In the genomic region with DNA sequence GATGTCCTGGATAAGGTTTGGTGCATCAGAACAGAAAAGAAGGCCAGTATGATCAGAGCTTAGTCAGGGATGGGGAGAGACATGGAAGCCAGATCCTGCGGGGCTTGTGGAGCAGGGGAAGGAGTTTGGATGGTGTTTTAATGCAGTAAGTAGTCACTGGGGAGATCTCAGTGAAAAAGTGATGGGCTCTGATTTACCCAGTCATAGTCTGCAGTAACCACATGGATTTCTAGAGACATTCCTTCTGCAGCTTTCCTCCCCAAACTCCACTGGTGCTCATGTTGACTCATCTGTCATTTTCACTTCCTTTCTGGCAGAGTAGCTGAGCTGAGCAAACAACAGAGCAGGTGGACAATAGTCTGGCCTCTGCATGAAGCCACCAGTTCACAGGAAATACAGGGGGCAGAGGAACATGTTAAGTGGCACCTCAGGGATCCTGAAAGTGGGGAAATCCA, we compare ENCODE assay signal across 8 cellular contexts.
DNase-seq lines count a peak whose midpoint lies in the region; ATAC-seq and TF ChIP-seq lines count a peak whose summit lies in the region.

No MANE protein-coding gene starts in this region.

- ATAC-seq in GM19025 (IDR thresholded peaks at IDR 0.05; ENCODE audit: low read depth, unreplicated experiment) = peak; percentile 67

- H3K4me2 ChIP-seq in BLaER1 treated with 17β-estradiol and CSF1 and Interleukin-3, amounts not matched to agents 10 nM and 100 nM = peak overlapping the region; percentile 51 to 79 (median 70)
- H3K4me2 ChIP-seq in SK-N-SH = 0 out of 2 replicates have a peak overlapping the region, but pooled peaks have one; percentile 35

- H3K36me3 ChIP-seq in BLaER1 treated with 17β-estradiol and CSF1 and Interleukin-3, amounts not matched to agents 10 nM and 100 nM = peaks cover 18 to 37% (median 26%) of the 10 kb centered on the region in 11 experiments; a peak in 21 of 22 replicates
- H3K36me3 ChIP-seq in HUES48 (ENCODE audit: control insufficient read depth, insufficient read depth, low read length) (peaks cover 23% of the 10 kb centered on the region), SK-N-SH (replicated peaks in 1 of 2; ENCODE audit: control insufficient read depth in 1 of 2, insufficient read depth in 2 of 2, low read length in 1 of 2) (peaks cover 5% of the 10 kb centered on the region in 2 experiments)

- POLR2A ChIA-PET in SK-N-SH (lab: Yijun Ruan, JAX) = no interaction called here

- no peak for TF ChIP-seq RAD21 in SK-N-SH (IDR thresholded peaks at IDR 0.05; ENCODE audit: low read length)

- TF ChIP-seq CTCF in SK-N-SH (IDR thresholded peaks at IDR 0.05) = no peak

- DNase-seq in SK-N-SH = no peak
- peak; percentile 97 for DNase-seq in hepatic stellate cell (ENCODE audit: low spot score)
- DNase-seq in stimulated activated naive CD4-positive, alpha-beta T cell treated with Interleukin-2 at 50 U/mL for 16 hours (lab: John Stamatoyannopoulos, UW) = no peak
- no peak for DNase-seq in stimulated activated naive CD4-positive, alpha-beta T cell (lab: John Stamatoyannopoulos, UW)
- DNase-seq in globus pallidus (ENCODE audit: low spot score) = no peak

- 0 out of 22 replicates have a peak overlapping the region, but pooled peaks of 1 of the 11 experiments have one; percentile 14 for H3K9ac ChIP-seq in BLaER1 treated with 17β-estradiol and CSF1 and Interleukin-3, amounts not matched to agents 10 nM and 100 nM
- no peak overlapping the region for H3K9ac ChIP-seq in HUES48 (ENCODE audit: low read depth, low read length)
- no peak overlapping the region for H3K9ac ChIP-seq in SK-N-SH

- H2AFZ ChIP-seq in SK-N-SH (ENCODE audit: low read depth) = no peak overlapping the region

- peaks cover 7% of the 10 kb centered on the region for H3F3A ChIP-seq in SK-N-SH (replicated peaks; ENCODE audit: insufficient read depth)

- no peaks in the 10 kb centered on the region for H3K27me3 ChIP-seq in BLaER1 treated with 17β-estradiol and CSF1 and Interleukin-3, amounts not matched to agents 10 nM and 100 nM
- no peaks in the 10 kb centered on the region for H3K27me3 ChIP-seq in HUES48 (ENCODE audit: control insufficient read depth, insufficient read depth, low read length)
- no peaks in the 10 kb centered on the region for H3K27me3 ChIP-seq in SK-N-SH (ENCODE audit: insufficient read depth)

- H3K79me2 ChIP-seq in SK-N-SH (ENCODE audit: insufficient read depth) = peaks cover 19% of the 10 kb centered on the region; the same call in 1 of the 2 replicates

- peaks cover 0 to 14% (median 7%) of the 10 kb centered on the region in 11 experiments; a peak in 11 of 22 replicates for H3K9me3 ChIP-seq in BLaER1 treated with 17β-estradiol and CSF1 and Interleukin-3, amounts not matched to agents 10 nM and 100 nM (replicated peaks in 1 of 11)
- no peaks in the 10 kb centered on the region for H3K9me3 ChIP-seq in HUES48 (ENCODE audit: control insufficient read depth, insufficient read depth, low read length)
- no peaks in the 10 kb centered on the region for H3K9me3 ChIP-seq in SK-N-SH

- WGBS in SK-N-SH (ENCODE audit: low lambda C conversion rate) = 40% methylated on average over 1 of the region's 1 CpG

- no peak overlapping the region for H3K4me3 ChIP-seq in BLaER1 treated with 17β-estradiol and CSF1 and Interleukin-3, amounts not matched to agents 10 nM and 100 nM
- H3K4me3 ChIP-seq in HUES48 (ENCODE audit: low read depth, low read length) (no peak overlapping the region), SK-N-SH (ENCODE audit: low read depth in 2 of 2, low read length in 1 of 2) (no peak overlapping the region)

- no peaks in the 10 kb centered on the region for H3K9me2 ChIP-seq in SK-N-SH

- CTCF ChIA-PET in SK-N-SH (lab: Yijun Ruan, JAX) = interaction anchor here (1.4 kb wide), 1 partner anchor 14 kb away, joined by 4 read pairs; no protein-coding TSS in a partner anchor

- peak overlapping the region in 6 of 11 experiments; percentile 4 to 43 (median 37); a peak in 9 of 22 replicates for H3K27ac ChIP-seq in BLaER1 treated with 17β-estradiol and CSF1 and Interleukin-3, amounts not matched to agents 10 nM and 100 nM
- H3K27ac ChIP-seq in HUES48 (ENCODE audit: low read depth, low read length) = peak overlapping the region; percentile 64
- H3K27ac ChIP-seq in SK-N-SH (ENCODE audit: low read depth in 2 of 2, low read length in 1 of 2) = peak overlapping the region in 1 of 2 experiments; percentile 68; a peak in 2 of 4 replicates

- H3K4me1 ChIP-seq in BLaER1 treated with 17β-estradiol and CSF1 and Interleukin-3, amounts not matched to agents 10 nM and 100 nM = peaks cover 19 to 69% (median 59%) of the 10 kb centered on the region in 10 experiments
- peaks cover 9% of the 10 kb centered on the region for H3K4me1 ChIP-seq in HUES48 (ENCODE audit: control insufficient read depth, insufficient read depth, low read length)
- H3K4me1 ChIP-seq in SK-N-SH (ENCODE audit: control insufficient read depth in 1 of 2, insufficient read depth in 2 of 2, low read depth in 1 of 2, low read length in 1 of 2) = 0 out of 4 replicates have a peak, but pooled peaks cover 0 to 4% of the 10 kb centered on the region in 2 experiments

- 0 out of 4 replicates have a peak, but pooled peaks of 1 of the 2 experiments have one; percentile 20 for TF ChIP-seq EP300 in SK-N-SH (IDR thresholded peaks at IDR 0.05; ENCODE audit: borderline replicate concordance in 1 of 2, low read depth in 1 of 2, low read length in 1 of 2)

- peaks cover 0 to 9% (median 0%) of the 10 kb centered on the region in 11 experiments; a peak in 2 of 22 replicates for H4K20me1 ChIP-seq in BLaER1 treated with 17β-estradiol and CSF1 and Interleukin-3, amounts not matched to agents 10 nM and 100 nM
- 0 out of 2 replicates have a peak, but pooled peaks cover 3% of the 10 kb centered on the region for H4K20me1 ChIP-seq in SK-N-SH (ENCODE audit: insufficient read depth)

TF ChIP-seq in SK-N-SH, 30 proteins besides CTCF, POLR2A, EP300 and RAD21:
- peak; percentile 89 for TF ChIP-seq SIN3A (IDR thresholded peaks at IDR 0.05; ENCODE audit: borderline replicate concordance, low read depth, low read length)
- TF ChIP-seq JUND (IDR thresholded peaks at IDR 0.05) = peak; percentile 61
- TF ChIP-seq TCF12 (IDR thresholded peaks at IDR 0.05) = peak; percentile 83
- no peak for TF ChIP-seq RXRA (IDR thresholded peaks at IDR 0.05; ENCODE audit: borderline replicate concordance, low read depth)
- TF ChIP-seq, protein P1, sequence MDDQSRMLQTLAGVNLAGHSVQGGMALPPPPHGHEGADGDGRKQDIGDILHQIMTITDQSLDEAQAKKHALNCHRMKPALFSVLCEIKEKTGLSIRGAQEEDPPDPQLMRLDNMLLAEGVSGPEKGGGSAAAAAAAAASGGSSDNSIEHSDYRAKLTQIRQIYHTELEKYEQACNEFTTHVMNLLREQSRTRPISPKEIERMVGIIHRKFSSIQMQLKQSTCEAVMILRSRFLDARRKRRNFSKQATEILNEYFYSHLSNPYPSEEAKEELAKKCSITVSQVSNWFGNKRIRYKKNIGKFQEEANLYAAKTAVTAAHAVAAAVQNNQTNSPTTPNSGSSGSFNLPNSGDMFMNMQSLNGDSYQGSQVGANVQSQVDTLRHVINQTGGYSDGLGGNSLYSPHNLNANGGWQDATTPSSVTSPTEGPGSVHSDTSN (IDR thresholded peaks at IDR 0.05) = peak; percentile 85
- TF ChIP-seq NFIC (IDR thresholded peaks at IDR 0.05; ENCODE audit: borderline replicate concordance) = peak; percentile 59; the same call in 1 of the 2 replicates
- TF ChIP-seq, protein P2, sequence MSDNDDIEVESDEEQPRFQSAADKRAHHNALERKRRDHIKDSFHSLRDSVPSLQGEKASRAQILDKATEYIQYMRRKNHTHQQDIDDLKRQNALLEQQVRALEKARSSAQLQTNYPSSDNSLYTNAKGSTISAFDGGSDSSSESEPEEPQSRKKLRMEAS (IDR thresholded peaks at IDR 0.05; ENCODE audit: low read depth) = peak; percentile 89
- TF ChIP-seq RFX5 (IDR thresholded peaks at IDR 0.05; ENCODE audit: low read length) = 0 out of 2 replicates have a peak, but pooled peaks have one; percentile 12
- TF ChIP-seq MXI1 (IDR thresholded peaks at IDR 0.05; ENCODE audit: low read depth, low read length) = peak; percentile 27; the same call in 1 of the 2 replicates
- TF ChIP-seq FOSL2 (IDR thresholded peaks at IDR 0.05; ENCODE audit: borderline replicate concordance, low read depth) = peak; percentile 82
- no peak for TF ChIP-seq TAF1 (IDR thresholded peaks at IDR 0.05; ENCODE audit: borderline replicate concordance, low read depth, low read length)
TF ChIP-seq in SK-N-SH: peak in this region for 9.
